In the genomic region with DNA sequence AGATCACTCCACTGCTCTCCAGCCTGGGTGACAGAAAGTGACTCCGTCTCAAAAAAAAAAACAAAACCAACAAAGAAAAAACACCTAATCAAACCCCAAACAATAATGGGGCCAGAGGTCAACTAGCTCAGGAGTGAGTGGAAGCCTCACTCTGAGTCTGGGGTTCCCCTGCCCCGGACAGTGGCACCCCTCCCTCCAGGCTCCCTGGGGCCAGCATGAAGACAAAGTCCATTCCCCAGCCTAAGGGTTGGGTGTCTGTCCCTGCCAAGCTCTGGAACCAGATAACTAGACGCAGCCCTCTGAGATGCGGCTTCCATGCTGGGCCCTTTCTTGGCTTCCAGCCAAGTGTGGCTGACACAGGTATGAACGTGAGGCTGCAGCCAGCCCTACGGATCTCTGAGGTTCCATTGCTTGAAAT, we compare ENCODE assay signal across 12 cellular contexts. TPM values are rescaled to one million over a fixed set of nuclear protein-coding genes. Genes with fewer than 3 reads are reported as not detected.
DNase-seq lines count a peak whose midpoint lies in the region; ATAC-seq and TF ChIP-seq lines count a peak whose summit lies in the region.
"Had no signal": no experiment of that assay in that cellular context is flagged by ENCODE, and none has a peak within 500 bp of the region (broad histone marks: within the 10 kb centered on the region; RNA-seq: fewer than 3 reads in every experiment).

No MANE protein-coding gene starts in this region.

- no peaks in the 10 kb centered on the region for H3K27me3 Mint-ChIP-seq in activated T-cell treated with anti-CD3 and anti-CD28 coated beads, Interleukin-2, amount 50 U/mL, for 4 hours (ENCODE audit: low read depth)
- no peaks in the 10 kb centered on the region for H3K27me3 Mint-ChIP-seq in nephron (ENCODE audit: low read depth)

- no peaks in the 10 kb centered on the region for H3K9me3 Mint-ChIP-seq in activated T-cell treated with anti-CD3 and anti-CD28 coated beads, Interleukin-2, amount 50 U/mL, for 4 hours
- H3K9me3 Mint-ChIP-seq in nephron: no peaks in the 10 kb centered on the region
- H3K9me3 Mint-ChIP-seq: T-helper 1 cell treated with Interleukin-12 subunit alpha and Interleukin-12 subunit beta and Interleukin-4 antibody, amounts not matched to agents 30 μg/mL and 1 μg/mL, for 36 hours had no signal

- no peak for TF ChIP-seq CTCF in nephron (IDR thresholded peaks at IDR 0.05; ENCODE audit: unreplicated experiment in 3 of 3)

- ATAC-seq in activated T-cell treated with anti-CD3 and anti-CD28 coated beads, Interleukin-2, amount 50 U/mL, for 4 hours: no peak
- no peak for ATAC-seq in GM19324 (IDR thresholded peaks at IDR 0.05; ENCODE audit: low FRiP score, unreplicated experiment)

- peaks cover 10% of the 10 kb centered on the region for H3K36me3 Mint-ChIP-seq in activated T-cell treated with anti-CD3 and anti-CD28 coated beads, Interleukin-2, amount 50 U/mL, for 4 hours (ENCODE audit: insufficient read depth)
- peaks cover 22% of the 10 kb centered on the region for H3K36me3 Mint-ChIP-seq in nephron (ENCODE audit: low read depth)

- H3K4me3 Mint-ChIP-seq in activated T-cell treated with anti-CD3 and anti-CD28 coated beads, Interleukin-2, amount 50 U/mL, for 4 hours: no peak overlapping the region
- peak overlapping the region in 2 of 3 experiments; percentile 16 to 48 for H3K4me3 Mint-ChIP-seq in nephron
- H3K4me3 Mint-ChIP-seq: T-helper 1 cell treated with Interleukin-12 subunit alpha and Interleukin-12 subunit beta and Interleukin-4 antibody, amounts not matched to agents 30 μg/mL and 1 μg/mL, for 36 hours had no signal

- peaks cover 10% of the 10 kb centered on the region for H3K4me1 Mint-ChIP-seq in activated T-cell treated with anti-CD3 and anti-CD28 coated beads, Interleukin-2, amount 50 U/mL, for 4 hours (ENCODE audit: low read depth)
- H3K4me1 Mint-ChIP-seq in nephron: peaks cover 5% of the 10 kb centered on the region

- peak; percentile 30 to 34 for DNase-seq in SHP77 (lab: John Stamatoyannopoulos, UW)
- DNase-seq in SHP77 treated with DMSO at 0.1 percent for 48 hours (lab: John Stamatoyannopoulos, UW): no peak
- peak; percentile 22 for DNase-seq in NCI-H1105 treated with DMSO at 0.1 percent for 48 hours (lab: John Stamatoyannopoulos, UW)
- peak; percentile 28 for DNase-seq in activated T-cell treated with anti-CD3 and anti-CD28 coated beads, Interleukin-2, amount 50 U/mL, for 4 hours
- no peak for DNase-seq in NCI-H2029 (lab: John Stamatoyannopoulos, UW)
- DNase-seq in NCI-H774 (lab: John Stamatoyannopoulos, UW): no peak
- DNase-seq: islet precursor cell, NCI-H446 had no signal

- peak overlapping the region; percentile 51 to 87 (median 68) for H3K27ac Mint-ChIP-seq in nephron
- H3K27ac Mint-ChIP-seq: T-helper 1 cell treated with Interleukin-12 subunit alpha and Interleukin-12 subunit beta and Interleukin-4 antibody, amounts not matched to agents 30 μg/mL and 1 μg/mL, for 36 hours had no signal

RNA-seq across cellular contexts. Expression of gene FUOM, which starts 1.7 kb away (rescaled TPM):
- total RNA-seq in activated T-cell treated with anti-CD3 and anti-CD28 coated beads, Interleukin-2, amount 50 U/mL, for 4 hours: 10 to 100 TPM; 40.7 to 47.4 (median 46.6) TPM

RNA-seq across cellular contexts. Expression of gene PRAP1, which starts 12.4 kb away (rescaled TPM):
- not detected for total RNA-seq in activated T-cell treated with anti-CD3 and anti-CD28 coated beads, Interleukin-2, amount 50 U/mL, for 4 hours
- total RNA-seq: temporal lobe had no signal

RNA-seq across cellular contexts. Expression of gene ECHS1, which starts 13.6 kb away (rescaled TPM):
- 10 to 100 TPM; 53.1 to 55.6 (median 53.9) TPM for total RNA-seq in activated T-cell treated with anti-CD3 and anti-CD28 coated beads, Interleukin-2, amount 50 U/mL, for 4 hours

RNA-seq across cellular contexts. Expression of gene PAOX, which starts 19.5 kb away (rescaled TPM):
- 1 to 10 TPM; 2.6 to 3.2 (median 2.9) TPM for total RNA-seq in activated T-cell treated with anti-CD3 and anti-CD28 coated beads, Interleukin-2, amount 50 U/mL, for 4 hours

RNA-seq across cellular contexts. Expression of gene CALY, which starts 22.9 kb away (rescaled TPM):
- total RNA-seq in activated T-cell treated with anti-CD3 and anti-CD28 coated beads, Interleukin-2, amount 50 U/mL, for 4 hours: not detected

Comparison
In these comparisons a context has a peak if more than half of its experiments do, and no peak if none do; other contexts are left out.
1. DNase-seq: peak in SHP77 (2 of 2), NCI-H1105 treated with DMSO at 0.1 percent for 48 hours (single experiment) and activated T-cell treated with anti-CD3 and anti-CD28 coated beads, Interleukin-2, amount 50 U/mL, for 4 hours (single experiment); none in SHP77 treated with DMSO at 0.1 percent for 48 hours (single experiment), NCI-H2029 (single experiment) and NCI-H774 (single experiment).